ENCODE assay signal across 18 cellular contexts in the genomic region with DNA sequence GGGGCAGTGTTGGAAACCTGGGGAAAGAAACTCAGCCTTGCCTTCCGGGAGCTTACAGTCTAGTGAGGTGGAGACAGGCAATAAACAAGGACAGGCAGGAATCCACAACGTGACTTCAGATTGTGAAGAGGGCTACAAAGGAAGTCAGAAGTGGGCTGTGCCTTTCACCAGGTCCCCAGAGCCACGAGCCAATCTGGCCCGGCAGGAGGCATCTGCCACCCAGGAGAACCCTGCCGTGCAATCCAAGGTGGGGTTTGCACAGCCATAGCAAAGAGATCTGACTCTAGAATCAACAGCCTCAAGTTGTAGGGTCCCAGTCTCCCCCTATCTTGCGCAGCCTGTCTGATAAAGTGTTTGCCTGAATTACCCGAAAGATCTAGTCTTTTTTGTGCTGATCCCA. TPM values are rescaled to one million over a fixed set of nuclear protein-coding genes. Genes with fewer than 3 reads are reported as not detected.
DNase-seq lines count a peak whose midpoint lies in the region; ATAC-seq and TF ChIP-seq lines count a peak whose summit lies in the region.
"Had no signal": no experiment of that assay in that cellular context is flagged by ENCODE, and none has a peak within 500 bp of the region (broad histone marks: within the 10 kb centered on the region; RNA-seq: fewer than 3 reads in every experiment).

No MANE protein-coding gene starts in this region.

- no peaks in the 10 kb centered on the region for H3K36me3 ChIP-seq in CD8-positive, alpha-beta T cell (ENCODE audit: insufficient read depth, low read length)

- H3K27ac Mint-ChIP-seq in CD8-positive, alpha-beta T cell = no peak overlapping the region
- H3K27ac Mint-ChIP-seq in T-helper 17 cell = peak overlapping the region; percentile 77
- peak overlapping the region in 4 of 6 donors; percentile 76 to 97 (median 90) for H3K27ac Mint-ChIP-seq in naive B cell
- H3K27ac Mint-ChIP-seq: HFFc6 had no signal

- peaks cover 71% of the 10 kb centered on the region for H3K27me3 ChIP-seq in CD8-positive, alpha-beta T cell (ENCODE audit: insufficient read depth, low read length)

- no peak overlapping the region for H3K4me3 ChIP-seq in CD8-positive, alpha-beta T cell (ENCODE audit: low read depth, low read length)

- peaks cover 57% of the 10 kb centered on the region for H3K4me1 Mint-ChIP-seq in CD8-positive, alpha-beta T cell (ENCODE audit: low read depth)
- H3K4me1 Mint-ChIP-seq in T-helper 17 cell (peaks cover 45% of the 10 kb centered on the region), naive B cell (peaks cover 57 to 70% (median 66%) of the 10 kb centered on the region in 3 donors)

- DNase-seq in NCI-H1436 (lab: John Stamatoyannopoulos, UW) (peak; percentile 24), NCI-H1436 treated with DMSO at 0.1 percent for 48 hours (lab: John Stamatoyannopoulos, UW) (no peak), T-helper 17 cell (no peak), naive B cell (no peak), cerebellar cortex (ENCODE audit: low spot score) (no peak), NCI-H1092 (lab: John Stamatoyannopoulos, UW) (no peak)
- no peak for DNase-seq in CD8-positive, alpha-beta T cell
- DNase-seq in activated effector memory CD4-positive, alpha-beta T cell treated with anti-CD3 and anti-CD28 coated beads, Interleukin-2, amount 50 U/mL, for 16 hours = no peak
- DNase-seq: amniotic stem cell, DMS153, dorsolateral prefrontal cortex, HFFc6, NCI-H1048, NCI-H510A treated with DMSO at 0.1 percent for 48 hours, T-helper 1 cell had no signal

- H3K4me3 Mint-ChIP-seq in CD8-positive, alpha-beta T cell = peak overlapping the region; percentile 73
- H3K4me3 Mint-ChIP-seq in T-helper 17 cell = peak overlapping the region; percentile 80
- H3K4me3 Mint-ChIP-seq in naive B cell = peak overlapping the region in 6 of 8 donors; percentile 62 to 81 (median 68)

- H3K36me3 Mint-ChIP-seq in CD8-positive, alpha-beta T cell = no peaks in the 10 kb centered on the region
- H3K36me3 Mint-ChIP-seq in T-helper 17 cell (ENCODE audit: low read depth) (peaks cover 21% of the 10 kb centered on the region), naive B cell (peaks cover 5 to 35% of the 10 kb centered on the region in 2 donors)

- ATAC-seq in CD8-positive, alpha-beta T cell = no peak
- ATAC-seq in T-helper 17 cell (no peak), naive B cell (ENCODE audit: low read depth in 2 of 2) (no peak)

- no peak for TF ChIP-seq CTCF in CD8-positive, alpha-beta T cell (IDR thresholded peaks at IDR 0.05)

- H3K27ac ChIP-seq in CD8-positive, alpha-beta T cell (ENCODE audit: low read depth, low read length) = no peak overlapping the region

- no peaks in the 10 kb centered on the region for H3K9me3 ChIP-seq in CD8-positive, alpha-beta T cell (ENCODE audit: low read length)
- H3K9me3 ChIP-seq in T-helper 17 cell (ENCODE audit: control insufficient read depth, low read length, poor library complexity, severe bottlenecking) = no peaks in the 10 kb centered on the region

- POLR2A ChIA-PET in CD8-positive, alpha-beta T cell (lab: Charles Lee) = interaction anchor here (0.6 to 1.8 kb wide), 2 partner anchors 18 to 304 kb away, joined by 6 to 7 read pairs; partner anchors contain the start of gene ACTR5

- H3K4me1 ChIP-seq in CD8-positive, alpha-beta T cell (ENCODE audit: insufficient read depth, low read length) = peaks cover 47% of the 10 kb centered on the region

- no peaks in the 10 kb centered on the region for H3K9me3 Mint-ChIP-seq in CD8-positive, alpha-beta T cell
- peaks cover 2 to 35% (median 15%) of the 10 kb centered on the region in 7 donors for H3K9me3 Mint-ChIP-seq in naive B cell

- H3K27me3 Mint-ChIP-seq in CD8-positive, alpha-beta T cell (ENCODE audit: low read depth) = peaks cover 87% of the 10 kb centered on the region
- H3K27me3 Mint-ChIP-seq in T-helper 17 cell (peaks cover 96% of the 10 kb centered on the region), naive B cell (peaks cover 85 to 99% (median 98%) of the 10 kb centered on the region in 3 donors)

- intact Hi-C loops in CD8-positive, alpha-beta T cell (cut with DNase I, micrococcal nuclease) = loop anchor here in 1 of 2 experiments (5.0 kb wide), 1 partner anchor 52 kb away; no protein-coding TSS in a partner anchor

- CTCF ChIA-PET in CD8-positive, alpha-beta T cell (lab: Charles Lee) = interaction anchor here (1.3 to 3.1 kb wide), 4 partner anchors 16 to 84 kb away, joined by 3 to 12 read pairs (median 7); no protein-coding TSS in a partner anchor

RNA-seq across cellular contexts. Expression of gene SLC32A1, which starts 5.5 kb away (rescaled TPM):
- total RNA-seq in CD8-positive, alpha-beta T cell = under 1 TPM in 1 of 2 experiments, not detected in 1; 0.16 TPM
- total RNA-seq in T-helper 17 cell = not detected
- polyA plus RNA-seq in naive B cell (ENCODE audit: low read depth in 6 of 6) = not detected
- total RNA-seq: A172, HFFc6, lower leg skin, skeletal muscle tissue had no signal

RNA-seq across cellular contexts. Expression of gene ACTR5, which starts 18.5 kb away (rescaled TPM):
- 10 to 100 TPM; 15.7 to 18.2 TPM for total RNA-seq in CD8-positive, alpha-beta T cell
- total RNA-seq in T-helper 17 cell = 10 to 100 TPM; 12.2 to 14.6 TPM
- polyA plus RNA-seq in naive B cell (ENCODE audit: low read depth in 6 of 6) = 1 to 10 TPM; 3.5 to 9.6 (median 7.7) TPM
